8 cellular contexts compared by ENCODE assay signal in genomic region chr6:145814035-145814500, GRCh38. TPM values are rescaled to one million over a fixed set of nuclear protein-coding genes. Genes with fewer than 3 reads are reported as not detected.
A peak's percentile ranks its signal among the peaks of the same experiment; 100 is the strongest.
DNase-seq lines count a peak whose midpoint lies in the region; ATAC-seq, FAIRE-seq and TF ChIP-seq lines count a peak whose summit lies in the region.

No MANE protein-coding gene starts in this region.

- H3K27me3 Mint-ChIP-seq in glutamatergic neuron (ENCODE audit: unreplicated experiment), result peaks cover 3% of the 10 kb centered on the region

- DNase-seq in AG10803 (ENCODE audit: low read depth) (peak; percentile 46), NCI-H524 (lab: John Stamatoyannopoulos, UW) (peak; percentile 35 to 61), glutamatergic neuron (no peak), omental fat pad (ENCODE audit: low spot score) (no peak), GM19239 (ENCODE audit: insufficient read length, low spot score) (no peak)
- DNase-seq in activated T-helper 9 cell treated with anti-CD3 and anti-CD28 coated beads, Interleukin-2, amount 50 U/mL, for 16 hours (ENCODE audit: low read depth), result peak; percentile 6

- peak overlapping the region; percentile 84 for H3K4me3 ChIP-seq in AG10803 (ENCODE audit: low read length)

- no peak for TF ChIP-seq CTCF in AG10803 (conservative IDR thresholded peaks at IDR 0.05; ENCODE audit: low read length)
- no peak for TF ChIP-seq CTCF in glutamatergic neuron (IDR thresholded peaks at IDR 0.05; ENCODE audit: partially characterized antibody, unreplicated experiment)
- no peak for TF ChIP-seq CTCF in omental fat pad (IDR thresholded peaks at IDR 0.05)

- no peaks in the 10 kb centered on the region for H3K36me3 Mint-ChIP-seq in glutamatergic neuron (ENCODE audit: unreplicated experiment)

- no peak for FAIRE-seq in GM19239 (lab: Jason Lieb, UNC)

- H3K4me3 Mint-ChIP-seq in glutamatergic neuron (ENCODE audit: unreplicated experiment), result peak overlapping the region; percentile 99

- peaks cover 8% of the 10 kb centered on the region for H3K9me3 Mint-ChIP-seq in glutamatergic neuron (ENCODE audit: unreplicated experiment)

- peak overlapping the region; percentile 83 for H3K27ac Mint-ChIP-seq in glutamatergic neuron (ENCODE audit: unreplicated experiment)

- ATAC-seq in GM18511 (IDR thresholded peaks at IDR 0.05; ENCODE audit: unreplicated experiment) (peak; percentile 21), HG02981 (IDR thresholded peaks at IDR 0.05; ENCODE audit: unreplicated experiment) (peak; percentile 10), omental fat pad (ENCODE audit: low FRiP score) (peak; percentile 33)

- peaks cover 15% of the 10 kb centered on the region for H3K4me1 Mint-ChIP-seq in glutamatergic neuron (ENCODE audit: low read depth, unreplicated experiment)

RNA-seq across cellular contexts. Expression of gene FBXO30, which starts 0.5 kb away (rescaled TPM):
- total RNA-seq in glutamatergic neuron (ENCODE audit: unreplicated experiment) (12.1 TPM), omental fat pad (10 to 100 TPM in 2 of 4 donors, 1 to 10 TPM in 2; 7.2 to 12.6 (median 10.4) TPM)

Comparison
In these comparisons a context has a peak if more than half of its experiments do, and no peak if none do; other contexts are left out.
1. DNase-seq: peak in AG10803 (single experiment), NCI-H524 (2 of 2) and activated T-helper 9 cell treated with anti-CD3 and anti-CD28 coated beads, Interleukin-2, amount 50 U/mL, for 16 hours (single experiment); none in glutamatergic neuron (single experiment), omental fat pad (single experiment) and GM19239 (single experiment).
2. Peak in every context shown above with its lines, with median percentiles within 50 percentile points of each other: ATAC-seq.